9 cellular contexts compared by ENCODE assay signal in genomic region chr11:61911124-61911700, GRCh38.
"Had no signal": no experiment of that assay in that cellular context is flagged by ENCODE, and none has a peak within 500 bp of the region (broad histone marks: within the 10 kb centered on the region; RNA-seq: fewer than 3 reads in every experiment).

No MANE protein-coding gene starts in this region.

- DNase-seq: activated CD4-positive, alpha-beta memory T cell treated with anti-CD3 and anti-CD28 coated beads for 36 hours; activated CD4-positive, alpha-beta T cell treated with anti-CD3 and anti-CD28 coated beads for 1 hour; activated naive CD4-positive, alpha-beta T cell treated with anti-CD3 and anti-CD28 coated beads for 36 hours; SJCRH30; stimulated activated naive CD4-positive, alpha-beta T cell had no signal

- H3K4me3 Mint-ChIP-seq: activated CD4-positive, alpha-beta memory T cell treated with anti-CD3 and anti-CD28 coated beads for 36 hours; activated naive CD4-positive, alpha-beta T cell treated with anti-CD3 and anti-CD28 coated beads for 36 hours had no signal

- H3K27ac Mint-ChIP-seq: activated CD4-positive, alpha-beta memory T cell treated with anti-CD3 and anti-CD28 coated beads for 36 hours; activated naive CD4-positive, alpha-beta T cell treated with anti-CD3 and anti-CD28 coated beads for 36 hours had no signal

- H3K36me3 Mint-ChIP-seq: activated CD4-positive, alpha-beta memory T cell treated with anti-CD3 and anti-CD28 coated beads for 36 hours had no signal

- H3K4me3 ChIP-seq: adrenal gland, SJCRH30, upper lobe of right lung had no signal

- FAIRE-seq: islet of Langerhans had no signal

- H3K27me3 ChIP-seq: adrenal gland, SJCRH30, upper lobe of right lung had no signal

- H3K4me1 ChIP-seq: SJCRH30 had no signal

- H3K9me3 ChIP-seq: adrenal gland, SJCRH30, upper lobe of right lung had no signal

- ATAC-seq: esophagus mucosa, upper lobe of right lung had no signal

- H3K9me3 Mint-ChIP-seq: activated CD4-positive, alpha-beta memory T cell treated with anti-CD3 and anti-CD28 coated beads for 36 hours; activated naive CD4-positive, alpha-beta T cell treated with anti-CD3 and anti-CD28 coated beads for 36 hours had no signal

- H3K27ac ChIP-seq: SJCRH30, upper lobe of right lung had no signal

- H3K36me3 ChIP-seq: SJCRH30, upper lobe of right lung had no signal
